In the genomic region with DNA sequence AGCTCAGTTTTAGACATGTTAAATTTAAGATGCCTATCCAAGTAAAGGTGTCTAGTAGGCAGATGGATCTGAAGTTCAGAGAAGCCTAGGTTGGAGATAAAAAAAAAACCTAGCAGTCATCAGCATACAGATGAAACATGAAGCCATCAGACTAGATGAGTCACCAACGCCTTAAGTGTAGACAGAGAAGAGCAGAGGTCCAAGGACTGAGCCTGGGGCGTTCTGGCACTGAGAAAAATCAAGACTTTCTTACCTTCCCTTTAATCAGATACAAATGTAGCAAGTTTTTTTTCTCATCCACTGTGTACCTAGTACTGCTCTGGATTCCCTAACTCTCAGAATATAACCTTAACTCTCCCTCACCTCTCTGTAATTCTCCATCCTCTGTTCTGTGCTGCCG, we compare ENCODE assay signal across 11 cellular contexts.
DNase-seq lines count a peak whose midpoint lies in the region; ATAC-seq and FAIRE-seq lines count a peak whose summit lies in the region.
"Had no signal": no experiment of that assay in that cellular context is flagged by ENCODE, and none has a peak within 500 bp of the region (broad histone marks: within the 10 kb centered on the region; RNA-seq: fewer than 3 reads in every experiment).

No MANE protein-coding gene starts in this region.

- no peak for ATAC-seq in HG02852 (IDR thresholded peaks at IDR 0.05; ENCODE audit: unreplicated experiment)

- FAIRE-seq in RCC 7860 (lab: Jason Lieb, UNC), result no peak
- FAIRE-seq: GM19239 had no signal

- DNase-seq in Daoy (ENCODE audit: low read depth) (peak; percentile 62), HT1080 (ENCODE audit: low read depth) (peak; percentile 76), amniotic epithelial cell (ENCODE audit: low read depth) (peak; percentile 55), glomerular visceral epithelial cell (ENCODE audit: extremely low spot score) (peak; percentile 18), RCC 7860 (ENCODE audit: low spot score) (no peak), T1000 (lab: John Stamatoyannopoulos, UW) (no peak), SKM-1 (lab: John Stamatoyannopoulos, UW; ENCODE audit: unreplicated experiment) (no peak)
- DNase-seq: GOT3, Peyer's patch had no signal

Comparison
In these comparisons a context has a peak if more than half of its experiments do, and no peak if none do; other contexts are left out.
1. DNase-seq: peak in Daoy (single experiment), HT1080 (single experiment), amniotic epithelial cell (single experiment) and glomerular visceral epithelial cell (single experiment); none in RCC 7860 (single experiment), T1000 (single experiment) and SKM-1 (single experiment).